31 cellular contexts compared by ENCODE assay signal in the genomic region with DNA sequence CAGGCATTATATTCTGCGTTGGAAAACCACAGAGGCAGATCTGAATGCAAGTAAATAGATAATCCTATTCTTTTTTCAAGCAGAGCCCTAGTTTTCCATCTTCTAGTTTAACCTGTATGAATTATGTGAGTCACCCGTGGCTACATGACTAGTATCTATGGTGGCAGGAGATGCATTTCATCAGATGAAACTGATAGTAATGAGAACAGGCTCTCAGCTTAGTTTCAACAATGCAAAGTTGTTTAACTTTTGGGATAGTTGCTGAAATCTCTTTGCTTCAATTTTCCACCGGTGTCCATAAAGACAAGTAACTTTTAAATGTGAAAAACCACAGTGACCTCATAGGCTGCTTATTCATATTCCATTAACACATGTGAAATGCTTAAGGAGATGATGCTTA.
DNase-seq lines count a peak whose midpoint lies in the region; ATAC-seq, FAIRE-seq and TF ChIP-seq lines count a peak whose summit lies in the region.
"Had no signal": no experiment of that assay in that cellular context is flagged by ENCODE, and none has a peak within 500 bp of the region (broad histone marks: within the 10 kb centered on the region; RNA-seq: fewer than 3 reads in every experiment).

No MANE protein-coding gene starts in this region.

- H3K36me3 Mint-ChIP-seq in astrocyte (ENCODE audit: low read depth, unreplicated experiment): no peaks in the 10 kb centered on the region
- H3K36me3 Mint-ChIP-seq: activated naive CD8-positive, alpha-beta T cell treated with anti-CD3 and anti-CD28 coated beads, Interleukin-2, amount 10 ng/mL, durations not matched to agents 7 days and 5 days; memory B cell; stimulated activated memory B cell treated with anti-CD40 and anti-IgM and Interleukin-4, amounts not matched to agents 10 μg/mL and 1 μg/mL and 100 μg/mL, for 72 hours; type B pancreatic cell had no signal

- H3K36me3 ChIP-seq in astrocyte (ENCODE audit: insufficient read depth, low read length): no peaks in the 10 kb centered on the region
- H3K36me3 ChIP-seq: heart left ventricle, pancreas had no signal

- intact Hi-C loops in left colon (cut with DNase I, micrococcal nuclease): no loop called here

- TF ChIP-seq CTCF in astrocyte (IDR thresholded peaks at IDR 0.05; ENCODE audit: insufficient read depth, low read depth, low read length): no peak

- no peaks in the 10 kb centered on the region for H3K9me3 ChIP-seq in astrocyte (ENCODE audit: insufficient read depth, low read depth, low read length)
- H3K9me3 ChIP-seq: pancreas had no signal

- H3K4me3 ChIP-seq in astrocyte (ENCODE audit: insufficient read depth, low read depth, low read length): no peak overlapping the region
- H3K4me3 ChIP-seq: heart left ventricle, pancreas had no signal

- H3K4me3 Mint-ChIP-seq in astrocyte (ENCODE audit: unreplicated experiment): no peak overlapping the region
- H3K4me3 Mint-ChIP-seq: activated naive CD8-positive, alpha-beta T cell treated with anti-CD3 and anti-CD28 coated beads, Interleukin-2, amount 10 ng/mL, durations not matched to agents 7 days and 5 days; activated T-cell treated with anti-CD3 and anti-CD28 coated beads, Interleukin-2, amount 50 U/mL, for 24 hours; memory B cell; neural crest cell; stimulated activated memory B cell treated with anti-CD40 and anti-IgM and Interleukin-4, amounts not matched to agents 10 μg/mL and 1 μg/mL and 100 μg/mL, for 72 hours; type B pancreatic cell had no signal

- no peak overlapping the region for H3K4me2 ChIP-seq in astrocyte (ENCODE audit: low read length)

- no peak for ATAC-seq in left colon
- ATAC-seq: heart left ventricle; pancreas; stimulated activated memory B cell treated with anti-CD40 and anti-IgM and Interleukin-4, amounts not matched to agents 10 μg/mL and 1 μg/mL and 100 μg/mL, for 72 hours had no signal

- no peaks in the 10 kb centered on the region for H3K27me3 ChIP-seq in astrocyte (ENCODE audit: insufficient read depth, low read length)
- H3K27me3 ChIP-seq: heart left ventricle, pancreas had no signal

- H3K4me1 ChIP-seq in astrocyte (ENCODE audit: insufficient read depth, low read length): peaks cover 7% of the 10 kb centered on the region
- H3K4me1 ChIP-seq: heart left ventricle, pancreas had no signal

- H3K27ac ChIP-seq in astrocyte (ENCODE audit: low read depth, low read length): no peak overlapping the region
- H3K27ac ChIP-seq: C4-2B, heart left ventricle, pancreas, RWPE1 had no signal

- FAIRE-seq in astrocyte (lab: Jason Lieb, UNC) (no peak), frontal cortex (lab: Jason Lieb, UNC) (no peak)
- FAIRE-seq: kidney, pancreas had no signal

- H2AFZ ChIP-seq in astrocyte (ENCODE audit: low read depth, low read length): no peak overlapping the region

- H3K9me3 Mint-ChIP-seq in astrocyte (ENCODE audit: unreplicated experiment): peaks cover 4% of the 10 kb centered on the region
- H3K9me3 Mint-ChIP-seq: activated naive CD8-positive, alpha-beta T cell treated with anti-CD3 and anti-CD28 coated beads, Interleukin-2, amount 10 ng/mL, durations not matched to agents 7 days and 5 days; neural crest cell; stimulated activated memory B cell treated with anti-CD40 and anti-IgM and Interleukin-4, amounts not matched to agents 10 μg/mL and 1 μg/mL and 100 μg/mL, for 72 hours; type B pancreatic cell had no signal

- no peak overlapping the region for H3K9ac ChIP-seq in astrocyte (ENCODE audit: low read length)

- DNase-seq in HT1080 (ENCODE audit: low read depth) (peak; percentile 41), astrocyte (ENCODE audit: low read depth) (peak; percentile 42), fibroblast of peridontal ligament (ENCODE audit: extremely low read depth) (peak; percentile 66), frontal cortex (ENCODE audit: low spot score in 2 of 2) (no peak), T-helper 9 cell (no peak), amygdala (lab: John Stamatoyannopoulos, UW) (no peak), left colon (no peak)
- DNase-seq: activated CD4-positive, CD25-positive, alpha-beta regulatory T cell; activated gamma-delta T cell; activated naive CD8-positive, alpha-beta T cell treated with anti-CD3 and anti-CD28 coated beads, Interleukin-2, amount 10 ng/mL, durations not matched to agents 7 days and 5 days; activated T-cell treated with anti-CD3 and anti-CD28 coated beads, Interleukin-2, amount 50 U/mL, for 24 hours; cerebellar nuclear complex; COR-L47; DMS53; GDM1; heart left ventricle; kidney; NCI-H1092 treated with DMSO at 0.1 percent for 48 hours; NCI-H187; NCI-H2171 treated with DMSO at 0.1 percent for 48 hours; NCI-H510A; pancreas; retina; substantia nigra; T-helper 1 cell had no signal

- no peaks in the 10 kb centered on the region for H3K27me3 Mint-ChIP-seq in astrocyte (ENCODE audit: low read depth, unreplicated experiment)
- H3K27me3 Mint-ChIP-seq: activated naive CD8-positive, alpha-beta T cell treated with anti-CD3 and anti-CD28 coated beads, Interleukin-2, amount 10 ng/mL, durations not matched to agents 7 days and 5 days; activated T-cell treated with anti-CD3 and anti-CD28 coated beads, Interleukin-2, amount 50 U/mL, for 24 hours; memory B cell; stimulated activated memory B cell treated with anti-CD40 and anti-IgM and Interleukin-4, amounts not matched to agents 10 μg/mL and 1 μg/mL and 100 μg/mL, for 72 hours; type B pancreatic cell had no signal

- no peaks in the 10 kb centered on the region for H4K20me1 ChIP-seq in astrocyte (ENCODE audit: insufficient read depth, low read length)

- peaks cover 8% of the 10 kb centered on the region for H3K4me1 Mint-ChIP-seq in astrocyte (ENCODE audit: low read depth, unreplicated experiment)
- H3K4me1 Mint-ChIP-seq: activated naive CD8-positive, alpha-beta T cell treated with anti-CD3 and anti-CD28 coated beads, Interleukin-2, amount 10 ng/mL, durations not matched to agents 7 days and 5 days; memory B cell; neural crest cell; stimulated activated memory B cell treated with anti-CD40 and anti-IgM and Interleukin-4, amounts not matched to agents 10 μg/mL and 1 μg/mL and 100 μg/mL, for 72 hours had no signal

- no peak overlapping the region for H3K27ac Mint-ChIP-seq in astrocyte (ENCODE audit: unreplicated experiment)
- H3K27ac Mint-ChIP-seq: activated naive CD8-positive, alpha-beta T cell treated with anti-CD3 and anti-CD28 coated beads, Interleukin-2, amount 10 ng/mL, durations not matched to agents 7 days and 5 days; activated T-cell treated with anti-CD3 and anti-CD28 coated beads, Interleukin-2, amount 50 U/mL, for 24 hours; memory B cell; stimulated activated memory B cell treated with anti-CD40 and anti-IgM and Interleukin-4, amounts not matched to agents 10 μg/mL and 1 μg/mL and 100 μg/mL, for 72 hours; type B pancreatic cell had no signal

- no peaks in the 10 kb centered on the region for H3K79me2 ChIP-seq in astrocyte (ENCODE audit: insufficient read depth, low read length)

Comparison
In these comparisons a context has a peak if more than half of its experiments do, and no peak if none do; other contexts are left out.
1. DNase-seq: peak in HT1080 (single experiment), astrocyte (single experiment) and fibroblast of peridontal ligament (single experiment); none in frontal cortex (0 of 2), T-helper 9 cell (single experiment), amygdala (0 of 56) and left colon (0 of 2).